8 cellular contexts compared by ENCODE assay signal in genomic region chr16:1971678-1972489, GRCh38. TPM values are rescaled to one million over a fixed set of nuclear protein-coding genes. Genes with fewer than 3 reads are reported as not detected.
A peak's percentile ranks its signal among the peaks of the same experiment; 100 is the strongest.
DNase-seq lines count a peak whose midpoint lies in the region; ATAC-seq and TF ChIP-seq lines count a peak whose summit lies in the region.

TSS of gene TBL3 (plus strand) at chr16:1972053. CDS start at chr16:1972165, 112 bp downstream.

- peak; percentile 50 for TF ChIP-seq POLR2A in testis (IDR thresholded peaks at IDR 0.05)

- H3K4me1 ChIP-seq in osteoblast (ENCODE audit: insufficient read depth, low read length) (peaks cover 10% of the 10 kb centered on the region), testis (peaks cover 14% of the 10 kb centered on the region)

- H3K36me3 ChIP-seq in osteoblast (ENCODE audit: insufficient read depth, low read length) (peaks cover 22% of the 10 kb centered on the region), testis (ENCODE audit: low read depth, missing control alignments) (no peaks in the 10 kb centered on the region)

- intact Hi-C loops in testis (cut with DNase I; ENCODE audit: low total_unique reads) = no loop called here

- peak within 1 kb of the TSS; percentile 95 for H2AFZ ChIP-seq in osteoblast (ENCODE audit: low read length)

- POLR2A ChIA-PET in GM10248 (lab: Yijun Ruan, JAX) = interaction anchor here (1.0 to 1.3 kb wide), 3 partner anchors 9 to 184 kb away, joined by 3 to 5 read pairs (median 3); partner anchors contain the start of gene TRAF7

- H3K9me3 Mint-ChIP-seq in activated naive CD8-positive, alpha-beta T cell (ENCODE audit: low read depth) = no peaks in the 10 kb centered on the region

- H3K4me1 Mint-ChIP-seq in activated naive CD8-positive, alpha-beta T cell (ENCODE audit: low read depth) = peaks cover 22% of the 10 kb centered on the region

- CTCF ChIA-PET in GM10248 (lab: Yijun Ruan, JAX) = interaction anchor here (0.7 to 1.6 kb wide), 3 partner anchors 11 to 76 kb away, joined by 3 to 5 read pairs (median 5); partner anchors contain the start of genes NTHL1 and TSC2

- H3K4me3 Mint-ChIP-seq in activated naive CD8-positive, alpha-beta T cell = peak within 1 kb of the TSS; percentile 94

- DNase-seq in GM10248 (ENCODE audit: extremely low spot score) (peak; percentile 95), NCI-H1048 (lab: John Stamatoyannopoulos, UW) (peak; percentile 33), SKM-1 treated with dmso at 0.1 percent for 144 hours (lab: John Stamatoyannopoulos, UW; ENCODE audit: unreplicated experiment) (peak; percentile 87), glomerular visceral epithelial cell (ENCODE audit: extremely low spot score) (peak; percentile 93), osteoblast (ENCODE audit: insufficient read length, low spot score, missing footprints) (peak; percentile 100), testis (peak; percentile 94)

- H3K27ac Mint-ChIP-seq in activated naive CD8-positive, alpha-beta T cell = peak within 1 kb of the TSS; percentile 94

- peaks cover 7% of the 10 kb centered on the region for H3K36me3 Mint-ChIP-seq in activated naive CD8-positive, alpha-beta T cell

- H3K27me3 ChIP-seq in osteoblast (ENCODE audit: insufficient read depth, low read length) (no peaks in the 10 kb centered on the region), testis (no peaks in the 10 kb centered on the region)

- no peaks in the 10 kb centered on the region for H3K9me3 ChIP-seq in osteoblast (ENCODE audit: low read depth, low read length)
- no peaks in the 10 kb centered on the region for H3K9me3 ChIP-seq in testis

- peaks cover 31% of the 10 kb centered on the region for H3K79me2 ChIP-seq in osteoblast (ENCODE audit: insufficient read depth, low read length)

- H3K4me3 ChIP-seq in osteoblast (ENCODE audit: insufficient read depth, low read length) = peak within 1 kb of the TSS; percentile 98
- H3K4me3 ChIP-seq in testis = peak within 1 kb of the TSS; percentile 92 to 99

- peak; percentile 66 for ATAC-seq in HG02571 (IDR thresholded peaks at IDR 0.05; ENCODE audit: unreplicated experiment)

- H4K20me1 ChIP-seq in osteoblast (ENCODE audit: insufficient read depth, low read length) = no peaks in the 10 kb centered on the region

- TF ChIP-seq CTCF in GM10248 (IDR thresholded peaks at IDR 0.05; ENCODE audit: control extremely low read depth, extremely low read depth, low read depth, missing control alignments) = no peak
- TF ChIP-seq CTCF in osteoblast (IDR thresholded peaks at IDR 0.05; ENCODE audit: extremely low read depth, low read depth, low read length) = no peak
- TF ChIP-seq CTCF in testis (IDR thresholded peaks at IDR 0.05) = peak in 1 of 3 experiments; percentile 18

- peak within 1 kb of the TSS; percentile 98 for H3K4me2 ChIP-seq in osteoblast (ENCODE audit: insufficient read depth, low read length)

- H3K27ac ChIP-seq in osteoblast (ENCODE audit: low read depth, low read length) = peak within 1 kb of the TSS; percentile 94
- peak within 1 kb of the TSS; percentile 35 to 90 for H3K27ac ChIP-seq in testis

- WGBS in testis, 2 donors = 0% methylated on average over 4 to 53 of the region's 87 CpGs

- H3K27me3 Mint-ChIP-seq in activated naive CD8-positive, alpha-beta T cell = no peaks in the 10 kb centered on the region

RNA-seq across cellular contexts. Expression of gene TBL3, which starts in this region (rescaled TPM):
- total RNA-seq in osteoblast (22.4 and 26.1 TPM in 2 replicates), testis (100 to 1,000 TPM in 1 of 2 donors, 10 to 100 TPM in 1; 83.4 to 109 TPM)
- 77.1 TPM for polyA plus RNA-seq in testis (ENCODE audit: insufficient read depth, low read depth, low replicate concordance)

Comparison
In these comparisons a context has a peak if more than half of its experiments do, and no peak if none do; other contexts are left out.
1. Peak in every context shown above with its lines: DNase-seq, ATAC-seq, H3K4me3 ChIP-seq and H3K27ac ChIP-seq.
2. DNase-seq: peak in every context shown above with its lines; median percentile 100 in osteoblast; 95 in GM10248; 94 in testis; 93 in glomerular visceral epithelial cell; 87 in SKM-1 treated with dmso at 0.1 percent for 144 hours; 33 in NCI-H1048.